ENCODE assay signal across 1 cellular context in genomic region chr14:104343690-104344640, GRCh38.
TF ChIP-seq lines count a peak whose summit lies in the region.

No MANE protein-coding gene starts in this region.

TF ChIP-seq in SK-N-SH, 30 proteins besides CTCF, POLR2A, EP300 and RAD21 (continued from another document):
- no peak for TF ChIP-seq REST (IDR thresholded peaks at IDR 0.05; ENCODE audit: low read depth, low read length)
- no peak for TF ChIP-seq MAX (IDR thresholded peaks at IDR 0.05; ENCODE audit: low read depth)
- no peak for TF ChIP-seq IRF3 (IDR thresholded peaks at IDR 0.05; ENCODE audit: low read depth, low read length)
- TF ChIP-seq USF1 (IDR thresholded peaks at IDR 0.05; ENCODE audit: borderline replicate concordance, low read depth), result no peak
- no peak for TF ChIP-seq GABPA (IDR thresholded peaks at IDR 0.05; ENCODE audit: low read depth)
- no peak for TF ChIP-seq FOXJ3 (CRISPR knock-in tag; IDR thresholded peaks at IDR 0.05)
